25 cellular contexts compared by ENCODE assay signal in the genomic region with DNA sequence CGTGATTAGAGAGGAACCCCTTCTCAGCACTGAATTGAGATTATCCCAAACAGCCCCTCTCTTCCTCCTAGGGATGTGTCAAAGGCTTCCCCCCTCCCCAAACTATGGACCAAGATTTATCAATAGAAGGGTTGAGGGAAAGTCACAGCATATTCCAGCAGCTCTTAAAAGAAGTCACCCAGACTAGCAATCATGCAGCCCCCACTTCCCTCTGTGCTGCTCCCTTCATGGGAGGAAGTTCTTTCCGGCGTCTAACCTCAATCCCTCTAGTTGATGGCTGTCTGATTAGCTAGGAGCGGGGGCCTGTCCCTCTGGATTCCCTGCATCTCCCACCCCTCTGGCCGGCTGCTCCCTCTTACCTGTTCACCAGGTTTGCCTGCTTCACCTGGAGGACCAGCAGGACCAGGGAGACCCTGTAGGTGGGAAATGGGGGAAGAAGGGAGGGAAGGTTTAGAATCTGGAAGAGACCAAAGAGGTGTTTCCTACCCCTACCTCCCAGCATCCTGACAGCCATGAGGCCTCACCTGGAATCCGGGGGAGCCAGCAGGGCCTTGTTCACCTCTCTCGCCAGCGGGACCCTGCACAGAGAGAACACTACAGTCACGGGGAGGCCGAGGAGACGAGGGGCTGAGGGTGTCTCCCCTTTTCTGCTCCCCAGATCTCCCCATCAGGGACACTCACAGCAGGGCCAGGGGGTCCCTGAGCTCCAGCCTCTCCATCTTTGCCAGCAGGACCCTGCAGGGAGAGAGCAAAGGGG. TPM values are rescaled to one million over a fixed set of nuclear protein-coding genes. Genes with fewer than 3 reads are reported as not detected.
DNase-seq lines count a peak whose midpoint lies in the region; ATAC-seq and TF ChIP-seq lines count a peak whose summit lies in the region.
"Had no signal": no experiment of that assay in that cellular context is flagged by ENCODE, and none has a peak within 500 bp of the region (broad histone marks: within the 10 kb centered on the region; RNA-seq: fewer than 3 reads in every experiment).

No MANE protein-coding gene starts in this region.

- H3K27ac ChIP-seq in right cardiac atrium (ENCODE audit: low read length) (no peak overlapping the region), right atrium auricular region (no peak overlapping the region), brain microvascular endothelial cell (peak overlapping the region; percentile 98), osteoblast (ENCODE audit: low read depth, low read length) (peak overlapping the region; percentile 96)
- H3K27ac ChIP-seq: adrenal gland, foreskin keratinocyte, HL-60 had no signal

- in situ Hi-C loops in brain microvascular endothelial cell (cut with HindIII; ENCODE audit: low pct_ligation_motif_present, low sequenced_read_pairs): no loop called here

- H3K36me3 ChIP-seq in right atrium auricular region: peaks cover 84% of the 10 kb centered on the region
- H3K36me3 ChIP-seq in brain microvascular endothelial cell (replicated peaks): peaks cover 99% of the 10 kb centered on the region
- peaks cover 100% of the 10 kb centered on the region for H3K36me3 ChIP-seq in osteoblast (ENCODE audit: insufficient read depth, low read length)

- H3K4me3 ChIP-seq in right cardiac atrium (ENCODE audit: low read length) (no peak overlapping the region), right atrium auricular region (no peak overlapping the region), brain microvascular endothelial cell (ENCODE audit: low read depth, low read length) (peak overlapping the region; percentile 6), osteoblast (ENCODE audit: insufficient read depth, low read length) (no peak overlapping the region)
- H3K4me3 ChIP-seq: A549, adrenal gland, GM23338, K562, mucosa of descending colon, transverse colon had no signal

- no peaks in the 10 kb centered on the region for H3K4me1 ChIP-seq in right cardiac atrium (ENCODE audit: control insufficient read depth, insufficient read depth, low read length)
- H3K4me1 ChIP-seq in right atrium auricular region: peaks cover 0 to 7% of the 10 kb centered on the region in 2 donors
- peaks cover 57% of the 10 kb centered on the region for H3K4me1 ChIP-seq in osteoblast (ENCODE audit: insufficient read depth, low read length)
- H3K4me1 ChIP-seq: adrenal gland, foreskin keratinocyte had no signal

- H3K27me3 ChIP-seq in right cardiac atrium (ENCODE audit: control insufficient read depth, insufficient read depth) (no peaks in the 10 kb centered on the region), right atrium auricular region (no peaks in the 10 kb centered on the region), brain microvascular endothelial cell (replicated peaks) (no peaks in the 10 kb centered on the region), osteoblast (ENCODE audit: insufficient read depth, low read length) (no peaks in the 10 kb centered on the region)
- H3K27me3 ChIP-seq: adrenal gland, foreskin keratinocyte, transverse colon had no signal

- 70% methylated on average over 11 of the region's 11 CpGs for WGBS in right cardiac atrium

- no peak overlapping the region for H2AFZ ChIP-seq in osteoblast (ENCODE audit: low read length)
- H2AFZ ChIP-seq: GM23338 had no signal

- H4K20me1 ChIP-seq in osteoblast (ENCODE audit: insufficient read depth, low read length): peaks cover 94% of the 10 kb centered on the region

- H3K9me3 ChIP-seq in right cardiac atrium (ENCODE audit: control insufficient read depth, low read length): no peaks in the 10 kb centered on the region
- H3K9me3 ChIP-seq in right atrium auricular region: no peaks in the 10 kb centered on the region
- no peaks in the 10 kb centered on the region for H3K9me3 ChIP-seq in osteoblast (ENCODE audit: low read depth, low read length)
- H3K9me3 ChIP-seq: A549, adrenal gland, mucosa of descending colon, transverse colon had no signal

- peak overlapping the region; percentile 2 for H3K4me2 ChIP-seq in osteoblast (ENCODE audit: insufficient read depth, low read length)
- H3K4me2 ChIP-seq: A549, GM23338 had no signal

- intact Hi-C loops in right cardiac atrium (cut with DNase I): loop anchor here in 1 of 4 donors (10.0 kb wide), 1 partner anchor 57 kb away; a partner anchor contains a TSS

- ATAC-seq in right cardiac atrium: no peak
- no peak for ATAC-seq in HG03097 (IDR thresholded peaks at IDR 0.05; ENCODE audit: low FRiP score, unreplicated experiment)
- ATAC-seq: A549, foreskin keratinocyte, GM23338, K562, mucosa of descending colon had no signal

- peaks cover 68% of the 10 kb centered on the region for H3K79me2 ChIP-seq in osteoblast (ENCODE audit: insufficient read depth, low read length)

- DNase-seq in right cardiac atrium (peak in 2 of 3 donors; percentile 32 to 48), right atrium auricular region (ENCODE audit: low spot score) (no peak), brain microvascular endothelial cell (no peak), osteoblast (ENCODE audit: insufficient read length, low spot score, missing footprints) (peak; percentile 73), NCI-H82 (lab: John Stamatoyannopoulos, UW) (no peak), T-helper 9 cell (no peak)
- DNase-seq in activated CD4-positive, CD25-positive, alpha-beta regulatory T cell (lab: John Stamatoyannopoulos, UW): no peak
- DNase-seq: activated CD4-positive, CD25-positive, alpha-beta regulatory T cell treated with anti-CD3 and anti-CD28 coated beads, Interleukin-2, amount 50 U/mL, for 72 hours; adrenal gland; cerebellar nuclear complex; foreskin keratinocyte; NCI-H1048; NCI-H2081; NCI-H510A; SHP77; stimulated activated CD4-positive, alpha-beta T cell treated with anti-CD3 and anti-CD28 coated beads, Interleukin-4, amount 100 ng/mL, for 4 hours; stimulated activated CD8-positive, alpha-beta memory T cell treated with anti-CD3 and anti-CD28 coated beads, Interleukin-4, amount 100 ng/mL, for 48 hours; T-helper 2 cell; transverse colon had no signal

- TF ChIP-seq CTCF in right atrium auricular region (IDR thresholded peaks at IDR 0.05): no peak
- TF ChIP-seq CTCF in brain microvascular endothelial cell (IDR thresholded peaks at IDR 0.05; ENCODE audit: low read depth, low read length, missing control alignments): no peak
- TF ChIP-seq CTCF in osteoblast (IDR thresholded peaks at IDR 0.05; ENCODE audit: extremely low read depth, low read depth, low read length): no peak

RNA-seq across cellular contexts. Expression of a gene that starts 9.1 kb away (rescaled TPM):
- total RNA-seq in right cardiac atrium (100 to 1,000 TPM in 1 of 4 donors, 10 to 100 TPM in 3; 58.4 to 138 (median 74.3) TPM), right atrium auricular region (100 to 1,000 TPM in 1 of 2 donors, 10 to 100 TPM in 1; 19.8 to 180 TPM), osteoblast (6,718 and 8,987 TPM in 2 replicates)
- 24.8 TPM for polyA plus RNA-seq in right cardiac atrium

RNA-seq across cellular contexts. Expression of a gene that starts 26.5 kb away (rescaled TPM):
- total RNA-seq in right cardiac atrium: 100 to 1,000 TPM; 127 to 150 (median 133) TPM
- polyA plus RNA-seq in right cardiac atrium: 156 TPM
- 100 to 1,000 TPM; 120 to 207 TPM for total RNA-seq in right atrium auricular region
- 0.29 TPM in 1 of 2 replicates, not detected in the other for total RNA-seq in osteoblast
- total RNA-seq: foreskin keratinocyte, GM23338, K562 had no signal
- polyA plus RNA-seq: foreskin keratinocyte, K562 had no signal

RNA-seq across cellular contexts. Expression of a gene that starts 41.8 kb away (rescaled TPM):
- total RNA-seq in right cardiac atrium (10 to 100 TPM; 33.2 to 40.7 (median 36.1) TPM), right atrium auricular region (10 to 100 TPM; 16.9 to 24.2 TPM), osteoblast (44.2 and 48.9 TPM in 2 replicates)
- 26.5 TPM for polyA plus RNA-seq in right cardiac atrium

Comparison
In these comparisons a context has a peak if more than half of its experiments do, and no peak if none do; other contexts are left out.
1. DNase-seq: peak in right cardiac atrium (2 of 3) and osteoblast (single experiment); none in right atrium auricular region (single experiment), brain microvascular endothelial cell (single experiment), NCI-H82 (single experiment), activated CD4-positive, CD25-positive, alpha-beta regulatory T cell (0 of 4) and T-helper 9 cell (single experiment).
2. H3K27ac ChIP-seq: peak in brain microvascular endothelial cell (single experiment) and osteoblast (single experiment); none in right cardiac atrium (single experiment) and right atrium auricular region (0 of 2).
3. RNA of a gene that starts 9.1 kb away (total RNA-seq): 6,718 to 8,987 TPM in osteoblast; 19.8 to 180 TPM in right atrium auricular region and 58.4 to 138 TPM in right cardiac atrium; every median in the first group is over 10 times any median in the second.
4. RNA of a gene that starts 26.5 kb away (total RNA-seq): 120 to 207 TPM in right atrium auricular region and 127 to 150 TPM in right cardiac atrium; 0.29 TPM in osteoblast; every median in the first group is over 10 times any median in the second.